In genomic region chr7:158395780-158396214, GRCh38 we compare ENCODE assay signal across 18 cellular contexts.
DNase-seq lines count a peak whose midpoint lies in the region; ATAC-seq and TF ChIP-seq lines count a peak whose summit lies in the region.
"Had no signal": no experiment of that assay in that cellular context is flagged by ENCODE, and none has a peak within 500 bp of the region (broad histone marks: within the 10 kb centered on the region; RNA-seq: fewer than 3 reads in every experiment).

No MANE protein-coding gene starts in this region.

- peaks cover 37% of the 10 kb centered on the region for H3K36me3 Mint-ChIP-seq in GM23338 (ENCODE audit: low read depth)

- H3K79me2 ChIP-seq in GM23338 (replicated peaks; ENCODE audit: insufficient read depth), result no peaks in the 10 kb centered on the region

- peaks cover 28% of the 10 kb centered on the region for H3K4me1 ChIP-seq in BLaER1
- peaks cover 21% of the 10 kb centered on the region for H3K4me1 ChIP-seq in GM23338 (ENCODE audit: insufficient read depth)
- H3K4me1 ChIP-seq in heart right ventricle, result no peaks in the 10 kb centered on the region
- H3K4me1 ChIP-seq: ascending aorta, gastroesophageal sphincter, thyroid gland had no signal

- no peak overlapping the region for H3K9ac ChIP-seq in BLaER1

- 0 out of 2 replicates have a peak, but pooled peaks cover 2% of the 10 kb centered on the region for H3F3A ChIP-seq in GM23338 (replicated peaks; ENCODE audit: low read depth)

- H2AFZ ChIP-seq in GM23338, result no peak overlapping the region

- H3K27me3 ChIP-seq in BLaER1 (no peaks in the 10 kb centered on the region), GM23338 (ENCODE audit: insufficient read depth) (no peaks in the 10 kb centered on the region), heart right ventricle (peaks cover 0 to 25% (median 9%) of the 10 kb centered on the region in 7 donors)
- H3K27me3 ChIP-seq: ascending aorta, thyroid gland had no signal

- TF ChIP-seq CTCF in GM23338 (conservative IDR thresholded peaks at IDR 0.05; ENCODE audit: low read depth in 2 of 2) (peak; percentile 33 to 75), VCaP (conservative IDR thresholded peaks at IDR 0.05) (no peak), heart right ventricle (IDR thresholded peaks at IDR 0.05) (no peak), lower leg skin (IDR thresholded peaks at IDR 0.05) (no peak)

- no peaks in the 10 kb centered on the region for H3K9me2 ChIP-seq in GM23338 (ENCODE audit: insufficient read depth)

- H3K27ac Mint-ChIP-seq in GM23338, result no peak overlapping the region
- H3K27ac Mint-ChIP-seq: naive B cell had no signal

- peaks cover 3% of the 10 kb centered on the region; the same call in 1 of the 3 replicates for H3K4me1 Mint-ChIP-seq in GM23338
- H3K4me1 Mint-ChIP-seq: naive B cell had no signal

- H3K36me3 ChIP-seq in BLaER1 (no peaks in the 10 kb centered on the region), GM23338 (ENCODE audit: insufficient read depth) (no peaks in the 10 kb centered on the region), heart right ventricle (no peaks in the 10 kb centered on the region)
- H3K36me3 ChIP-seq: ascending aorta, gastroesophageal sphincter, thyroid gland had no signal

- H3K4me2 ChIP-seq in BLaER1 (peak overlapping the region; percentile 69; the same call in 1 of the 2 replicates), GM23338 (no peak overlapping the region)

- no peak overlapping the region for H3K4me3 Mint-ChIP-seq in GM23338
- H3K4me3 Mint-ChIP-seq: naive B cell had no signal

- no peak overlapping the region for H3K4me3 ChIP-seq in BLaER1
- H3K4me3 ChIP-seq in GM23338, result no peak overlapping the region
- H3K4me3 ChIP-seq in heart right ventricle, result no peak overlapping the region
- no peak overlapping the region for H3K4me3 ChIP-seq in lower leg skin (ENCODE audit: low read depth, poor library complexity, severe bottlenecking)
- H3K4me3 ChIP-seq: ascending aorta, gastroesophageal sphincter, thyroid gland had no signal

- H3K9me3 ChIP-seq in BLaER1 (peaks cover 17% of the 10 kb centered on the region), heart right ventricle (peaks cover 0 to 14% (median 4%) of the 10 kb centered on the region in 11 donors)
- H3K9me3 ChIP-seq: ascending aorta, thyroid gland had no signal

- no peak for TF ChIP-seq POLR2A in lower leg skin (IDR thresholded peaks at IDR 0.05)

- DNase-seq in GM23338 (ENCODE audit: low spot score), result peak; percentile 79
- peak; percentile 69 for DNase-seq in iPS-NIHi7 (ENCODE audit: extremely low spot score)
- DNase-seq in heart right ventricle, result no peak
- DNase-seq in inferior parietal cortex (ENCODE audit: extremely low spot score), result no peak
- no peak for DNase-seq in NCI-H1436 (lab: John Stamatoyannopoulos, UW)
- DNase-seq in lower leg skin (ENCODE audit: low spot score in 2 of 2), result no peak
- DNase-seq: cortex of kidney, DMS 273 treated with DMSO at 0.1 percent for 48 hours, HCEC 1CT, naive B cell, NCI-H1417 treated with DMSO at 0.1 percent for 48 hours, SIG-M5, T1000, thyroid gland had no signal

- ATAC-seq in GM23338 (peak; percentile 87), heart right ventricle (no peak)
- ATAC-seq: gastroesophageal sphincter had no signal

- 74 to 82% methylated on average over 20 to 26 of the region's 26 CpGs for WGBS in heart right ventricle, 2 donors
- 80 to 82% methylated on average over 17 to 26 of the region's 26 CpGs for WGBS in lower leg skin, 2 donors

- H4K20me1 ChIP-seq in BLaER1, result no peaks in the 10 kb centered on the region
- no peaks in the 10 kb centered on the region for H4K20me1 ChIP-seq in GM23338 (replicated peaks; ENCODE audit: insufficient read depth)

- peaks cover 12% of the 10 kb centered on the region for H3K27me3 Mint-ChIP-seq in GM23338 (ENCODE audit: insufficient read depth, low read depth, poor library complexity)

- intact Hi-C loops in heart right ventricle (cut with DNase I) (no loop called here), lower leg skin (cut with DNase I; ENCODE audit: low total_unique reads) (loop anchor here (10.0 kb wide), 1 partner anchor 961 kb away; no protein-coding TSS in a partner anchor)

- H3K9me3 Mint-ChIP-seq in GM23338, result peaks cover 89% of the 10 kb centered on the region

- H3K27ac ChIP-seq in BLaER1 (no peak overlapping the region), GM23338 (ENCODE audit: low read depth) (no peak overlapping the region), VCaP (peak overlapping the region; percentile 28; the same call in 1 of the 2 replicates), heart right ventricle (no peak overlapping the region)
- H3K27ac ChIP-seq: ascending aorta, gastroesophageal sphincter, thyroid gland had no signal

TF ChIP-seq in GM23338, 12 proteins besides CTCF, POLR2A, EP300 and RAD21 (continues in another document):
- TF ChIP-seq ZNF331 (CRISPR knock-in tag; IDR thresholded peaks at IDR 0.05; ENCODE audit: low read depth) (no peak), ZNF114 (CRISPR knock-in tag; IDR thresholded peaks at IDR 0.05) (no peak), JUNB (IDR thresholded peaks at IDR 0.05; ENCODE audit: unreplicated experiment) (no peak), ZNF462 (CRISPR knock-in tag; IDR thresholded peaks at IDR 0.05) (no peak), CREB1 (CRISPR knock-in tag; IDR thresholded peaks at IDR 0.05; ENCODE audit: low read depth) (no peak), EZH2phosphoT487 (IDR thresholded peaks at IDR 0.05; ENCODE audit: unreplicated experiment) (no peak), NANOG (IDR thresholded peaks at IDR 0.05; ENCODE audit: borderline replicate concordance) (no peak), EZH2 (IDR thresholded peaks at IDR 0.05; ENCODE audit: low read depth, unreplicated experiment) (no peak), STAT1 (IDR thresholded peaks at IDR 0.05; ENCODE audit: unreplicated experiment) (no peak)

Comparison
In these comparisons a context has a peak if more than half of its experiments do, and no peak if none do; other contexts are left out.
1. DNase-seq: peak in GM23338 (single experiment) and iPS-NIHi7 (single experiment); none in heart right ventricle (0 of 2), inferior parietal cortex (single experiment), NCI-H1436 (single experiment) and lower leg skin (0 of 2).
2. CTCF ChIP-seq: peak in GM23338 (2 of 2); none in VCaP (single experiment), heart right ventricle (0 of 9) and lower leg skin (0 of 3).